Comparison of ENCODE assay signal across 2 cellular contexts in the genomic region with DNA sequence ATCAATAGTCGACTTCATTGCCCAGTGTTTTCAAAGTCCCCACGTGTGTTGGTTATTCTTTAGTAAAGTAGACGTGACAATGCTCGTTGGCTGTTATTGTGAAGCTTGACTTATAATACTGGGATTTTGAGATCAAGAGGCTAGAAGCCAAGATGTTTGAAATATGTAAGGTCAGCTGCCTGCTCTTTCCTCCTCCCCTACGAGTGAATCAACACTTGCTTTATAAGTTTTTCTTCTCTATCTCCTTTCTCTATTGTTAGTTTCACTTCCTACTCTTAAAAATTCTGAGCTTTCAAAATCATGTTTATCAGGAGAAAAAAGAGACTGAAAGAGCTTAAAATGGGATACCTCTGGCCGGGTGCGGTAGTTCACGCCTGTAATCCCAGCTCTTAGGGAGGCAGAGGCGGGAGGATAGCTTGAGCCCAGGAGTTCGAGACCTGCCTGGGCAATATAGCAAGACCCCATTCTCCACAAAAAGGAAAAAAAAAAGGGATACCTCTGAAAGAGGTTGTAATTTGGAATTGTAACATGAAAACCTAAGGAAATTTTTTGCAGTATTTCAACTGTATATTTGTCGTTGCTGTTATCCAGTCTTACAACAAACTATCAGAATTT.
TF ChIP-seq lines count a peak whose summit lies in the region.

No MANE protein-coding gene starts in this region.

TF ChIP-seq in HepG2, 621 proteins besides CTCF, POLR2A, EP300 and RAD21:
- TF ChIP-seq ZNF121 (CRISPR knock-in tag; IDR thresholded peaks at IDR 0.05) (peak; percentile 47; the same call in 1 of the 2 replicates), ZBTB42 (CRISPR knock-in tag; IDR thresholded peaks at IDR 0.05) (no peak), ONECUT2 (CRISPR knock-in tag; IDR thresholded peaks at IDR 0.05) (no peak), ZNF839 (CRISPR knock-in tag; IDR thresholded peaks at IDR 0.05; ENCODE audit: borderline replicate concordance) (no peak), BORCS8-MEF2B (CRISPR knock-in tag; IDR thresholded peaks at IDR 0.05) (no peak), SOX6 (IDR thresholded peaks at IDR 0.05) (no peak), SOX6 (CRISPR knock-in tag; IDR thresholded peaks at IDR 0.05) (no peak), FOXC1 (CRISPR knock-in tag; IDR thresholded peaks at IDR 0.05; ENCODE audit: borderline replicate concordance) (no peak)

TF ChIP-seq in SK-N-SH, 30 proteins besides CTCF, POLR2A, EP300 and RAD21 (continued from another document):
- no peak for TF ChIP-seq SIN3A (IDR thresholded peaks at IDR 0.05; ENCODE audit: borderline replicate concordance, low read depth, low read length)
- no peak for TF ChIP-seq GABPA (IDR thresholded peaks at IDR 0.05; ENCODE audit: low read depth)
- no peak for TF ChIP-seq RFX5 (IDR thresholded peaks at IDR 0.05; ENCODE audit: low read length)
- no peak for TF ChIP-seq RXRA (IDR thresholded peaks at IDR 0.05; ENCODE audit: borderline replicate concordance, low read depth)
- TF ChIP-seq YY1 (IDR thresholded peaks at IDR 0.05; ENCODE audit: low read depth), result no peak
- TF ChIP-seq TEAD4 (IDR thresholded peaks at IDR 0.05; ENCODE audit: borderline replicate concordance, insufficient read depth), result no peak
- TF ChIP-seq, protein P1, sequence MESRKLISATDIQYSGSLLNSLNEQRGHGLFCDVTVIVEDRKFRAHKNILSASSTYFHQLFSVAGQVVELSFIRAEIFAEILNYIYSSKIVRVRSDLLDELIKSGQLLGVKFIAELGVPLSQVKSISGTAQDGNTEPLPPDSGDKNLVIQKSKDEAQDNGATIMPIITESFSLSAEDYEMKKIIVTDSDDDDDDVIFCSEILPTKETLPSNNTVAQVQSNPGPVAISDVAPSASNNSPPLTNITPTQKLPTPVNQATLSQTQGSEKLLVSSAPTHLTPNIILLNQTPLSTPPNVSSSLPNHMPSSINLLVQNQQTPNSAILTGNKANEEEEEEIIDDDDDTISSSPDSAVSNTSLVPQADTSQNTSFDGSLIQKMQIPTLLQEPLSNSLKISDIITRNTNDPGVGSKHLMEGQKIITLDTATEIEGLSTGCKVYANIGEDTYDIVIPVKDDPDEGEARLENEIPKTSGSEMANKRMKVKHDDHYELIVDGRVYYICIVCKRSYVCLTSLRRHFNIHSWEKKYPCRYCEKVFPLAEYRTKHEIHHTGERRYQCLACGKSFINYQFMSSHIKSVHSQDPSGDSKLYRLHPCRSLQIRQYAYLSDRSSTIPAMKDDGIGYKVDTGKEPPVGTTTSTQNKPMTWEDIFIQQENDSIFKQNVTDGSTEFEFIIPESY (IDR thresholded peaks at IDR 0.05; ENCODE audit: borderline replicate concordance, low read depth), result no peak
- TF ChIP-seq ELF1 (IDR thresholded peaks at IDR 0.05), result no peak
- no peak for TF ChIP-seq TAF1 (IDR thresholded peaks at IDR 0.05; ENCODE audit: borderline replicate concordance, low read depth, low read length)
- no peak for TF ChIP-seq JUND (IDR thresholded peaks at IDR 0.05)
- no peak for TF ChIP-seq NFIC (IDR thresholded peaks at IDR 0.05; ENCODE audit: borderline replicate concordance)
